ENCODE assay signal across 29 cellular contexts in the genomic region with DNA sequence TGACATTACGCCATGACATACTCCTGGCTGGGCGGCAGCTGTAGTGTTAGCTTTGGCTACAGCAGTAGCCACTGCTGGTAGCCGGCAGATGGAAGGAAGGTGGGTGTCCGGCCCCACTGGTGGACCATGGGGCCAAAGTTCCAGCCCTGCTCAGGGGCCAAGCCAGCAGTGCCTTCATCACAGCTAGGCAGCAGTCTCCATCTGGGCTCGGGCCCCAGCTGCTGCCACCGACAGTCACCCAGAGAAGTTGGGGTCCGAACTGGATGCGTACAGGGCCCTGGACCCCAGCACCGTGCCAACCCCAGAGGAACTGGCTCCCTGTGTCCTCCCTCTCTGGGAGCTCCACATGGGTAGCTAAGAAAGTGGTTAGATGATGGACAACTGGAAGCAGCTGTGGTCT.
"Had no signal": no experiment of that assay in that cellular context is flagged by ENCODE, and none has a peak within 500 bp of the region (broad histone marks: within the 10 kb centered on the region; RNA-seq: fewer than 3 reads in every experiment).

No MANE protein-coding gene starts in this region.

- DNase-seq: activated CD4-positive, alpha-beta T cell treated with anti-CD3 and anti-CD28 coated beads for 1 hour; activated CD4-positive, alpha-beta T cell treated with anti-CD3 and anti-CD28 coated beads, Interleukin-2, amount 50 U/mL, for 4 hours; activated CD4-positive, CD25-positive, alpha-beta regulatory T cell; activated CD8-positive, alpha-beta T cell treated with anti-CD3 and anti-CD28 coated beads, Interleukin-2, amount 10 ng/mL, durations not matched to agents 7 days and 5 days; activated naive CD4-positive, alpha-beta T cell treated with anti-CD3 and anti-CD28 coated beads, Interleukin-2, amount 50 U/mL, for 16 hours; activated naive CD8-positive, alpha-beta T cell treated with anti-CD3 and anti-CD28 coated beads, Interleukin-2, amount 10 ng/mL, durations not matched to agents 7 days and 5 days; activated T-cell treated with anti-CD3 and anti-CD28 coated beads, Interleukin-2, amount 50 U/mL, for 24 hours; amygdala; body of pancreas; MM.1S; MV-4-11; NCI-H1092; NCI-H1436 treated with DMSO at 0.1 percent for 48 hours; NCI-H1694 treated with DMSO at 0.1 percent for 48 hours; NCI-H2029; NCI-H345; NCI-H524 treated with DMSO at 0.1 percent for 48 hours; RPMI8226; SIG-M5; SW 1271; T-helper 1 cell; T-helper 2 cell; T-helper 9 cell; WERI-Rb-1 had no signal

- H3K27ac Mint-ChIP-seq: activated CD4-positive, alpha-beta T cell treated with anti-CD3 and anti-CD28 coated beads, Interleukin-2, amount 10 ng/mL, durations not matched to agents 24 days and 14 days; activated CD8-positive, alpha-beta T cell treated with anti-CD3 and anti-CD28 coated beads, Interleukin-2, amount 10 ng/mL, durations not matched to agents 7 days and 5 days; activated naive CD8-positive, alpha-beta T cell treated with anti-CD3 and anti-CD28 coated beads, Interleukin-2, amount 10 ng/mL, durations not matched to agents 7 days and 5 days; activated T-cell treated with anti-CD3 and anti-CD28 coated beads, Interleukin-2, amount 50 U/mL, for 24 hours; activated T-helper 2 cell treated with anti-CD3 and anti-CD28 coated beads, Interferon-gamma antibody, Interleukin-2, Interleukin-4, amounts not matched to agents 10 μg/mL and 5 μg/mL and 100 μg/mL, durations not matched to agents 14 hours and 24 hours and 36 hours had no signal

- H3K27ac ChIP-seq: body of pancreas, breast epithelium, KMS-11, WERI-Rb-1 had no signal

- ATAC-seq: activated CD8-positive, alpha-beta T cell treated with anti-CD3 and anti-CD28 coated beads, Interleukin-2, amount 10 ng/mL, durations not matched to agents 7 days and 5 days; body of pancreas; Panc1 had no signal

- H3K9me3 Mint-ChIP-seq: activated CD4-positive, alpha-beta T cell treated with anti-CD3 and anti-CD28 coated beads, Interleukin-2, amount 10 ng/mL, durations not matched to agents 24 days and 14 days had no signal

- H3K36me3 ChIP-seq: breast epithelium, WERI-Rb-1 had no signal

- H3K27me3 ChIP-seq: body of pancreas, breast epithelium had no signal

- H3K4me3 ChIP-seq: body of pancreas, breast epithelium had no signal

- H3K36me3 Mint-ChIP-seq: activated naive CD8-positive, alpha-beta T cell treated with anti-CD3 and anti-CD28 coated beads, Interleukin-2, amount 10 ng/mL, durations not matched to agents 7 days and 5 days had no signal

- H3K4me1 ChIP-seq: body of pancreas, breast epithelium had no signal

- H3K4me1 Mint-ChIP-seq: activated CD4-positive, alpha-beta T cell treated with anti-CD3 and anti-CD28 coated beads, Interleukin-2, amount 10 ng/mL, durations not matched to agents 24 days and 14 days; activated naive CD8-positive, alpha-beta T cell treated with anti-CD3 and anti-CD28 coated beads, Interleukin-2, amount 10 ng/mL, durations not matched to agents 7 days and 5 days had no signal

- H3K27me3 Mint-ChIP-seq: activated CD4-positive, alpha-beta T cell treated with anti-CD3 and anti-CD28 coated beads, Interleukin-2, amount 10 ng/mL, durations not matched to agents 24 days and 14 days; activated naive CD8-positive, alpha-beta T cell treated with anti-CD3 and anti-CD28 coated beads, Interleukin-2, amount 10 ng/mL, durations not matched to agents 7 days and 5 days; activated T-cell treated with anti-CD3 and anti-CD28 coated beads, Interleukin-2, amount 50 U/mL, for 24 hours had no signal

- H3K4me3 Mint-ChIP-seq: activated CD4-positive, alpha-beta T cell treated with anti-CD3 and anti-CD28 coated beads, Interleukin-2, amount 10 ng/mL, durations not matched to agents 24 days and 14 days; activated CD8-positive, alpha-beta T cell treated with anti-CD3 and anti-CD28 coated beads, Interleukin-2, amount 10 ng/mL, durations not matched to agents 7 days and 5 days; activated naive CD8-positive, alpha-beta T cell treated with anti-CD3 and anti-CD28 coated beads, Interleukin-2, amount 10 ng/mL, durations not matched to agents 7 days and 5 days; activated T-cell treated with anti-CD3 and anti-CD28 coated beads, Interleukin-2, amount 50 U/mL, for 24 hours had no signal

- H3K9me3 ChIP-seq: body of pancreas had no signal
